Comparison of ENCODE assay signal across 13 cellular contexts in genomic region chr3:37256447-37256846, GRCh38. TPM values are rescaled to one million over a fixed set of nuclear protein-coding genes. Genes with fewer than 3 reads are reported as not detected.
DNase-seq lines count a peak whose midpoint lies in the region; FAIRE-seq and TF ChIP-seq lines count a peak whose summit lies in the region.
"Had no signal": no experiment of that assay in that cellular context is flagged by ENCODE, and none has a peak within 500 bp of the region (broad histone marks: within the 10 kb centered on the region; RNA-seq: fewer than 3 reads in every experiment).

No MANE protein-coding gene starts in this region.

- peaks cover 23% of the 10 kb centered on the region for H3K36me3 Mint-ChIP-seq in osteocyte (ENCODE audit: unreplicated experiment)

- H2BK120ac ChIP-seq in H1 (replicated peaks; ENCODE audit: low read depth, low read length), result no peak overlapping the region

- peak; percentile 35 to 50; a peak in 3 of 4 replicates for TF ChIP-seq RAD21 in H1 (IDR thresholded peaks at IDR 0.05 in 1 of 2, conservative IDR thresholded peaks at IDR 0.05 in 1 of 2; ENCODE audit: low read depth in 2 of 2, low read length in 2 of 2)

- no peak overlapping the region for H2BK20ac ChIP-seq in H1 (ENCODE audit: low read length)

- CTCF ChIA-PET in H1 (lab: Charles Lee; ENCODE audit: partially characterized antibody), result interaction anchor here (0.7 to 1.9 kb wide), 8 partner anchors 9 to 438 kb away, joined by 3 to 9 read pairs (median 4); no protein-coding TSS in a partner anchor

- no peak overlapping the region for H3K9ac ChIP-seq in H1 (replicated peaks in 1 of 4; ENCODE audit: extremely low read depth in 1 of 4, low read depth in 3 of 4, low read length in 3 of 4)

- H3K4me1 Mint-ChIP-seq in osteocyte (ENCODE audit: unreplicated experiment), result peaks cover 8% of the 10 kb centered on the region

- FAIRE-seq in H1 (lab: Jason Lieb, UNC), result no peak
- FAIRE-seq: GM12891 had no signal

- no peak overlapping the region for H3K23ac ChIP-seq in H1 (ENCODE audit: insufficient read length)

- H3K9me3 ChIP-seq in H1 (ENCODE audit: insufficient read depth in 2 of 2, low read depth in 1 of 2, low read length in 1 of 2) (no peaks in the 10 kb centered on the region), thyroid gland (no peaks in the 10 kb centered on the region)

- no peak overlapping the region for H4K8ac ChIP-seq in H1 (ENCODE audit: extremely low read depth, insufficient read depth, low read length)

- H3K56ac ChIP-seq in H1 (replicated peaks; ENCODE audit: insufficient read length, low read depth, low read length), result no peak overlapping the region

- POLR2A ChIA-PET in H1 (lab: Charles Lee; ENCODE audit: partially characterized antibody), result no interaction called here

- H2AK5ac ChIP-seq in H1 (ENCODE audit: low read depth, low read length), result no peak overlapping the region

- H4K5ac ChIP-seq in H1 (ENCODE audit: insufficient read length, low read depth, low read length), result no peak overlapping the region

- 91% methylated on average over 2 of the region's 2 CpGs; no CpG with 5 or more reads in 1 of the 2 experiments for WGBS in H1 (ENCODE audit: extremely low coverage in 1 of 2, insufficient coverage in 1 of 2, insufficient read length in 1 of 2, insufficient replicate concordance in 2 of 2, low coverage in 1 of 2, low lambda C conversion rate in 2 of 2, missing lambda C conversion rate in 1 of 2), 2 experiments
- 88 to 93% methylated on average over 2 of the region's 2 CpGs for WGBS in thyroid gland, 2 donors

- no peak overlapping the region for H2BK5ac ChIP-seq in H1 (ENCODE audit: low read depth, low read length)

- H3K4me3 ChIP-seq in NB4 (ENCODE audit: low read depth, low read length) (no peak overlapping the region), H1 (ENCODE audit: extremely low read depth in 1 of 4, insufficient read depth in 2 of 4, low read depth in 3 of 4, low read length in 4 of 4) (no peak overlapping the region), thyroid gland (replicated peaks in 1 of 3) (no peak overlapping the region)

- no peaks in the 10 kb centered on the region for H3K27me3 Mint-ChIP-seq in osteocyte (ENCODE audit: unreplicated experiment)

- intact Hi-C loops in thyroid gland (cut with DNase I), result no loop called here

- peaks cover 0 to 18% of the 10 kb centered on the region in 2 experiments; a peak in 3 of 4 replicates for H3K79me2 ChIP-seq in H1 (ENCODE audit: control insufficient read depth in 1 of 2, insufficient read depth in 2 of 2, low read length in 2 of 2)

- H3K36me3 ChIP-seq in H1 (ENCODE audit: control insufficient read depth in 2 of 4, insufficient read depth in 4 of 4, low read length in 3 of 4) (peaks cover 0 to 26% (median 1%) of the 10 kb centered on the region in 4 experiments; a peak in 3 of 8 replicates), thyroid gland (peaks cover 0 to 7% of the 10 kb centered on the region in 2 donors)

- DNase-seq in NCI-H2171 treated with DMSO at 0.1 percent for 48 hours (lab: John Stamatoyannopoulos, UW) (peak; percentile 32), NCI-H2171 (lab: John Stamatoyannopoulos, UW) (no peak), NB4 (ENCODE audit: low read depth) (peak; percentile 26), H1 (ENCODE audit: low read depth in 1 of 2, low spot score in 2 of 2) (no peak), osteocyte (ENCODE audit: extremely low spot score, unreplicated experiment) (no peak), thyroid gland (no peak), NOMO-1 (lab: John Stamatoyannopoulos, UW; ENCODE audit: unreplicated experiment in 2 of 2) (no peak)
- DNase-seq in stimulated activated CD4-positive, alpha-beta T cell treated with anti-CD3 and anti-CD28 coated beads, Interleukin-1b, Interleukin-23, amount 100 ng/mL, for 48 hours, result no peak
- DNase-seq: activated CD4-positive, alpha-beta T cell treated with anti-CD3 and anti-CD28 coated beads, Interleukin-2, amount 50 U/mL, for 1 hour; NCI-H1694; SHP77 treated with DMSO at 0.1 percent for 48 hours; stimulated activated naive CD8-positive, alpha-beta T cell treated with anti-CD3 and anti-CD28 coated beads, Interleukin-15, Interleukin-2, amounts not matched to agents 100 U/mL and 50 U/mL, for 24 hours had no signal

- no peak overlapping the region for H3K27ac ChIP-seq in H1 (ENCODE audit: low read depth, low read length)
- no peak overlapping the region for H3K27ac ChIP-seq in thyroid gland

- H3K14ac ChIP-seq in H1 (ENCODE audit: insufficient read length), result no peak overlapping the region

- H3K4me2 ChIP-seq in H1 (ENCODE audit: insufficient read depth in 1 of 2, low read depth in 2 of 2, low read length in 2 of 2), result no peak overlapping the region

- H3K18ac ChIP-seq in H1 (ENCODE audit: extremely low read depth, low read length), result no peak overlapping the region

- H4K91ac ChIP-seq in H1 (replicated peaks; ENCODE audit: insufficient read length, low read length), result no peak overlapping the region

- H3K27me3 ChIP-seq in H1 (replicated peaks in 1 of 4; ENCODE audit: control insufficient read depth in 3 of 4, extremely low read depth in 1 of 4, insufficient read depth in 3 of 4, low read length in 3 of 4) (no peaks in the 10 kb centered on the region), thyroid gland (no peaks in the 10 kb centered on the region)

- no peaks in the 10 kb centered on the region for H3K9me3 Mint-ChIP-seq in osteocyte (ENCODE audit: unreplicated experiment)

- no peak overlapping the region for H3K4ac ChIP-seq in H1 (replicated peaks; ENCODE audit: insufficient read length, low read depth, low read length)

- no peaks in the 10 kb centered on the region; the same call in 1 of the 2 replicates for H3K79me1 ChIP-seq in H1 (ENCODE audit: low read depth, low read length)

- H2BK15ac ChIP-seq in H1 (ENCODE audit: low read length), result no peak overlapping the region

- TF ChIP-seq CTCF in NB4 (IDR thresholded peaks at IDR 0.05; ENCODE audit: low read depth, low read length) (peak; percentile 35), H1 (IDR thresholded peaks at IDR 0.05; ENCODE audit: control extremely low read depth in 1 of 3, insufficient read depth in 1 of 3, low read depth in 1 of 3, low read length in 3 of 3) (peak in 2 of 3 experiments; percentile 23 to 47; a peak in 2 of 4 replicates), osteocyte (IDR thresholded peaks at IDR 0.05) (no peak), thyroid gland (IDR thresholded peaks at IDR 0.05) (no peak)

- H3K4me1 ChIP-seq in H1 (replicated peaks in 1 of 4; ENCODE audit: control insufficient read depth in 3 of 4, insufficient read depth in 4 of 4, low read length in 3 of 4) (no peaks in the 10 kb centered on the region), thyroid gland (peaks cover 5 to 12% of the 10 kb centered on the region in 2 donors)

- H3K23me2 ChIP-seq in H1 (ENCODE audit: low read depth, low read length), result no peaks in the 10 kb centered on the region

- no peak overlapping the region for H2BK12ac ChIP-seq in H1 (ENCODE audit: low read depth, low read length)

- H2AFZ ChIP-seq in H1 (ENCODE audit: low read length), result no peak overlapping the region

- TF ChIP-seq POLR2A in NB4 (IDR thresholded peaks at IDR 0.05; ENCODE audit: extremely low read depth, insufficient read length), result no peak
- TF ChIP-seq POLR2A in H1 (IDR thresholded peaks at IDR 0.05; ENCODE audit: control extremely low read depth in 1 of 2, low read depth in 2 of 2, low read length in 2 of 2), result no peak
- no peak for TF ChIP-seq POLR2A in thyroid gland (IDR thresholded peaks at IDR 0.05)

- peak overlapping the region; percentile 44 for H3K27ac Mint-ChIP-seq in osteocyte (ENCODE audit: unreplicated experiment)

- TF ChIP-seq EP300 in H1 (IDR thresholded peaks at IDR 0.05; ENCODE audit: borderline replicate concordance in 1 of 2, low read depth in 2 of 2, low read length in 2 of 2), result no peak

- peaks cover 0 to 8% of the 10 kb centered on the region in 2 experiments for H4K20me1 ChIP-seq in H1 (replicated peaks in 1 of 2; ENCODE audit: control insufficient read depth in 1 of 2, insufficient read depth in 2 of 2, low read length in 2 of 2)

- no peak overlapping the region for H3K4me3 Mint-ChIP-seq in osteocyte (ENCODE audit: unreplicated experiment)

TF ChIP-seq in H1, 55 proteins besides CTCF, POLR2A, EP300 and RAD21:
- TF ChIP-seq SRF (IDR thresholded peaks at IDR 0.05; ENCODE audit: low read depth, low read length) (no peak), RFX5 (IDR thresholded peaks at IDR 0.05; ENCODE audit: borderline replicate concordance, low read depth, low read length) (no peak), JUND (IDR thresholded peaks at IDR 0.05; ENCODE audit: low read length) (no peak), GTF2F1 (IDR thresholded peaks at IDR 0.05; ENCODE audit: borderline replicate concordance, low read depth, low read length) (no peak), KDM5A (IDR thresholded peaks at IDR 0.05; ENCODE audit: low read length) (no peak), EGR1 (IDR thresholded peaks at IDR 0.05; ENCODE audit: borderline replicate concordance, low read depth, low read length) (no peak), CREB1 (IDR thresholded peaks at IDR 0.05) (no peak), TCF12 (IDR thresholded peaks at IDR 0.05; ENCODE audit: low read depth, low read length) (no peak), BACH1 (IDR thresholded peaks at IDR 0.05; ENCODE audit: low read length) (no peak), TAF7 (optimal IDR thresholded peaks at IDR 0.05; ENCODE audit: borderline replicate concordance, low read depth, low read length) (no peak), YY1 (IDR thresholded peaks at IDR 0.05; ENCODE audit: low read depth, low read length) (no peak), SP2 (IDR thresholded peaks at IDR 0.05; ENCODE audit: low read length) (no peak), SIX5 (IDR thresholded peaks at IDR 0.05; ENCODE audit: low read depth, low read length) (no peak), HDAC6 (IDR thresholded peaks at IDR 0.05; ENCODE audit: low read depth, low read length) (no peak), RBBP5 (IDR thresholded peaks at IDR 0.05; ENCODE audit: borderline replicate concordance, low read depth, low read length) (no peak), NRF1 (IDR thresholded peaks at IDR 0.05; ENCODE audit: low read depth, low read length) (no peak)
TF ChIP-seq in H1: peak in this region for 0.

RNA-seq across cellular contexts. Expression of gene GOLGA4, which starts 13.4 kb away (rescaled TPM):
- 70.4 and 76.5 TPM in 2 replicates for total RNA-seq in H1 (2021; fragmentation: NEBNext Ultra II Directional; extraction: Animal tissue kit (Norgen Biotek cat#: 25700))
- polyA plus RNA-seq in H1 (2011; rRNA removed), result 5.8 and 8.1 TPM in 2 replicates
- polyA plus RNA-seq in H1 (2011; cell fraction: cytosol; rRNA removed), result 9.5 TPM
- polyA plus RNA-seq in H1 (2011; cell fraction: nucleus; rRNA removed), result 35.1 TPM
- polyA plus RNA-seq in H1 (2012, experiment 1 of 2), result 17.4 to 43.1 TPM (median 24.6 TPM) in 4 replicates
- polyA plus RNA-seq in H1 (2012, experiment 2 of 2), result 1.8 TPM
- 69.1 TPM for polyA plus RNA-seq in H1 (2013, experiment 1 of 2)
- 58.4 TPM for polyA plus RNA-seq in H1 (2013, experiment 2 of 2)
- 34.0 and 37.5 TPM in 2 replicates for polyA minus RNA-seq in H1 (2011; rRNA and poly(A)+ RNA removed)
- polyA minus RNA-seq in H1 (2011; cell fraction: cytosol; rRNA and poly(A)+ RNA removed), result 21.0 TPM
- polyA minus RNA-seq in H1 (2011; cell fraction: nucleus; rRNA and poly(A)+ RNA removed), result 157 TPM
- total RNA-seq in osteocyte (55.9 and 62.8 TPM in 2 replicates), thyroid gland (100 to 1,000 TPM; 131 to 203 (median 150) TPM)

Comparison
In these comparisons a context has a peak if more than half of its experiments do, and no peak if none do; other contexts are left out.
1. DNase-seq: peak in NCI-H2171 treated with DMSO at 0.1 percent for 48 hours (single experiment) and NB4 (single experiment); none in NCI-H2171 (single experiment), H1 (0 of 2), osteocyte (single experiment), thyroid gland (0 of 2), stimulated activated CD4-positive, alpha-beta T cell treated with anti-CD3 and anti-CD28 coated beads, Interleukin-1b, Interleukin-23, amount 100 ng/mL, for 48 hours (single experiment) and NOMO-1 (0 of 2).
2. CTCF ChIP-seq: peak in NB4 (single experiment) and H1 (2 of 3); none in osteocyte (single experiment) and thyroid gland (0 of 6).